1 cellular context compared by ENCODE assay signal in genomic region chr2:10303634-10304378, GRCh38.
TF ChIP-seq lines count a peak whose summit lies in the region.

No MANE protein-coding gene starts in this region.

TF ChIP-seq in GM12878, 131 proteins besides CTCF, POLR2A, EP300 and RAD21 (continued from another document):
- TF ChIP-seq SRF (IDR thresholded peaks at IDR 0.05; ENCODE audit: low read depth in 2 of 2, low read length in 2 of 2) (no peak), MEF2B (IDR thresholded peaks at IDR 0.05; ENCODE audit: partially characterized antibody, poor library complexity, severe bottlenecking) (peak; percentile 72), SIN3A (IDR thresholded peaks at IDR 0.05; ENCODE audit: low read depth, low read length) (no peak), TCF7 (IDR thresholded peaks at IDR 0.05; ENCODE audit: borderline replicate concordance) (no peak), USF1 (IDR thresholded peaks at IDR 0.05; ENCODE audit: borderline replicate concordance, extremely low read length, insufficient read depth, low read depth, low read length) (peak; percentile 44), KDM1A (IDR thresholded peaks at IDR 0.05; ENCODE audit: borderline replicate concordance) (no peak), NFIC (IDR thresholded peaks at IDR 0.05; ENCODE audit: low read depth, low read length) (no peak), NKRF (conservative IDR thresholded peaks at IDR 0.05) (0 out of 2 replicates have a peak, but pooled peaks have one; percentile 42), POLR2AphosphoS2 (IDR thresholded peaks at IDR 0.05; ENCODE audit: low read depth, low read length) (no peak), SUZ12 (IDR thresholded peaks at IDR 0.05; ENCODE audit: unreplicated experiment) (no peak), GABPA (IDR thresholded peaks at IDR 0.05; ENCODE audit: low read depth) (no peak), HDAC2 (IDR thresholded peaks at IDR 0.05) (no peak), GATAD2B (conservative IDR thresholded peaks at IDR 0.05; ENCODE audit: low read depth) (peak; percentile 19; the same call in 1 of the 2 replicates), RELA (IDR thresholded peaks at IDR 0.05; ENCODE audit: borderline replicate concordance, partially characterized antibody) (no peak), NFXL1 (IDR thresholded peaks at IDR 0.05; ENCODE audit: borderline replicate concordance) (no peak), NFYA (IDR thresholded peaks at IDR 0.05; ENCODE audit: borderline replicate concordance, low read depth, low read length) (no peak), ZNF592 (IDR thresholded peaks at IDR 0.05) (no peak), SP1 (IDR thresholded peaks at IDR 0.05; ENCODE audit: low read depth, low read length) (no peak), YY1 (IDR thresholded peaks at IDR 0.05; ENCODE audit: low read depth, low read length) (no peak), PBX3 (IDR thresholded peaks at IDR 0.05; ENCODE audit: insufficient replicate concordance, low read depth, low read length) (no peak), BHLHE40 (IDR thresholded peaks at IDR 0.05; ENCODE audit: borderline replicate concordance in 1 of 2, low read depth in 2 of 2, low read length in 1 of 2) (peak in 1 of 2 experiments; percentile 56; a peak in 2 of 4 replicates), MYC (IDR thresholded peaks at IDR 0.05; ENCODE audit: insufficient read depth, insufficient read length, insufficient replicate concordance, low read length, severe bottlenecking) (no peak), ELK1 (IDR thresholded peaks at IDR 0.05; ENCODE audit: low read depth, low read length) (no peak), ZSCAN29 (IDR thresholded peaks at IDR 0.05) (no peak), NR2F1 (conservative IDR thresholded peaks at IDR 0.05) (0 out of 2 replicates have a peak, but pooled peaks have one; percentile 22), HDGF (IDR thresholded peaks at IDR 0.05) (no peak), SREBF2 (IDR thresholded peaks at IDR 0.05; ENCODE audit: low read length) (no peak), IKZF2 (IDR thresholded peaks at IDR 0.05) (no peak), SMARCA5 (IDR thresholded peaks at IDR 0.05) (peak; percentile 56; the same call in 1 of the 2 replicates), DPF2 (IDR thresholded peaks at IDR 0.05) (peak; percentile 77)
